In the genomic region with DNA sequence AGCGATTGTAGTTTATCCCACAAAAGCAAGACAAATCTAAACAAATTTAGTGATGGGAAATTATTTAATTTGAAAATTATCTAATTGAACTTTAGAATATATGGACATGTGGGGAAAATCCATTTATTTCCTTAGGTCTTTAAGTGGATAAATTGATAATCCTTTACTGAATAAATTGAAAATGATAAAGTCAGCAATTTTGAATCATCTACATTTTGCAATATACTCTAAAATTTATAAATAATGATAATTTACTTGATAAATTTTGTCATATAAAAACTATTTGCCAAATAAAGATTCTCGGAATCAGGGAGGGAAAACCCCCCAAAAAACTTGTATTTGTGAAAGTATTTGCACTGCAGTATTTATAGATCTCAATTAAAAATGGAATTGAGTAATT, we compare ENCODE assay signal across 3 cellular contexts.
TF ChIP-seq lines count a peak whose summit lies in the region.

No MANE protein-coding gene starts in this region.

TF ChIP-seq in A549, 52 proteins besides CTCF, POLR2A, EP300 and RAD21:
- peak; percentile 32 for TF ChIP-seq MAFK (IDR thresholded peaks at IDR 0.05; ENCODE audit: partially characterized antibody)
- no peak for TF ChIP-seq HOXB5 (CRISPR knock-in tag; IDR thresholded peaks at IDR 0.05)
- TF ChIP-seq, protein P1, sequence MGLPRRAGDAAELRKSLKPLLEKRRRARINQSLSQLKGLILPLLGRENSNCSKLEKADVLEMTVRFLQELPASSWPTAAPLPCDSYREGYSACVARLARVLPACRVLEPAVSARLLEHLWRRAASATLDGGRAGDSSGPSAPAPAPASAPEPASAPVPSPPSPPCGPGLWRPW (IDR thresholded peaks at IDR 0.05) = no peak
- TF ChIP-seq ZNF302 (CRISPR knock-in tag; IDR thresholded peaks at IDR 0.05) = no peak
TF ChIP-seq in A549: peak in this region for 1.

TF ChIP-seq in IMR-90, 13 proteins besides CTCF, POLR2A, EP300 and RAD21:
- TF ChIP-seq, protein P2, sequence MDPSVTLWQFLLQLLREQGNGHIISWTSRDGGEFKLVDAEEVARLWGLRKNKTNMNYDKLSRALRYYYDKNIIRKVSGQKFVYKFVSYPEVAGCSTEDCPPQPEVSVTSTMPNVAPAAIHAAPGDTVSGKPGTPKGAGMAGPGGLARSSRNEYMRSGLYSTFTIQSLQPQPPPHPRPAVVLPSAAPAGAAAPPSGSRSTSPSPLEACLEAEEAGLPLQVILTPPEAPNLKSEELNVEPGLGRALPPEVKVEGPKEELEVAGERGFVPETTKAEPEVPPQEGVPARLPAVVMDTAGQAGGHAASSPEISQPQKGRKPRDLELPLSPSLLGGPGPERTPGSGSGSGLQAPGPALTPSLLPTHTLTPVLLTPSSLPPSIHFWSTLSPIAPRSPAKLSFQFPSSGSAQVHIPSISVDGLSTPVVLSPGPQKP (IDR thresholded peaks at IDR 0.05; ENCODE audit: borderline replicate concordance, low read depth, low read length) = no peak
- peak; percentile 47; the same call in 1 of the 2 replicates for TF ChIP-seq MAFK (IDR thresholded peaks at IDR 0.05; ENCODE audit: low read depth, low read length)
- no peak for TF ChIP-seq FOS (IDR thresholded peaks at IDR 0.05; ENCODE audit: low read depth, low read length)
- TF ChIP-seq MXI1 (IDR thresholded peaks at IDR 0.05; ENCODE audit: borderline replicate concordance, low read depth, low read length) = no peak

TF ChIP-seq in K562, 482 proteins besides CTCF, POLR2A, EP300 and RAD21:
- TF ChIP-seq NR2C1 (IDR thresholded peaks at IDR 0.05) = no peak
- TF ChIP-seq NR2C1 (tag; IDR thresholded peaks at IDR 0.05) = no peak
- no peak for TF ChIP-seq NFIX (CRISPR knock-in tag; IDR thresholded peaks at IDR 0.05; ENCODE audit: low read depth)
- TF ChIP-seq C11orf30 (IDR thresholded peaks at IDR 0.05; ENCODE audit: low read depth) = peak; percentile 23; the same call in 1 of the 2 replicates
- no peak for TF ChIP-seq MTA2 (IDR thresholded peaks at IDR 0.05; ENCODE audit: low read depth)
- TF ChIP-seq, protein P3, sequence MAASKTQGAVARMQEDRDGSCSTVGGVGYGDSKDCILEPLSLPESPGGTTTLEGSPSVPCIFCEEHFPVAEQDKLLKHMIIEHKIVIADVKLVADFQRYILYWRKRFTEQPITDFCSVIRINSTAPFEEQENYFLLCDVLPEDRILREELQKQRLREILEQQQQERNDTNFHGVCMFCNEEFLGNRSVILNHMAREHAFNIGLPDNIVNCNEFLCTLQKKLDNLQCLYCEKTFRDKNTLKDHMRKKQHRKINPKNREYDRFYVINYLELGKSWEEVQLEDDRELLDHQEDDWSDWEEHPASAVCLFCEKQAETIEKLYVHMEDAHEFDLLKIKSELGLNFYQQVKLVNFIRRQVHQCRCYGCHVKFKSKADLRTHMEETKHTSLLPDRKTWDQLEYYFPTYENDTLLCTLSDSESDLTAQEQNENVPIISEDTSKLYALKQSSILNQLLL (CRISPR knock-in tag; IDR thresholded peaks at IDR 0.05; ENCODE audit: borderline replicate concordance) = no peak
- TF ChIP-seq NFE2L1 (tag; IDR thresholded peaks at IDR 0.05; ENCODE audit: borderline replicate concordance, low read depth) = no peak
- no peak for TF ChIP-seq BCL6 (CRISPR knock-in tag; IDR thresholded peaks at IDR 0.05)
- TF ChIP-seq, protein P4, sequence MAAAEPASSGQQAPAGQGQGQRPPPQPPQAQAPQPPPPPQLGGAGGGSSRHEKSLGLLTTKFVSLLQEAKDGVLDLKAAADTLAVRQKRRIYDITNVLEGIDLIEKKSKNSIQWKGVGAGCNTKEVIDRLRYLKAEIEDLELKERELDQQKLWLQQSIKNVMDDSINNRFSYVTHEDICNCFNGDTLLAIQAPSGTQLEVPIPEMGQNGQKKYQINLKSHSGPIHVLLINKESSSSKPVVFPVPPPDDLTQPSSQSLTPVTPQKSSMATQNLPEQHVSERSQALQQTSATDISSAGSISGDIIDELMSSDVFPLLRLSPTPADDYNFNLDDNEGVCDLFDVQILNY (CRISPR knock-in tag; IDR thresholded peaks at IDR 0.05) = no peak
- TF ChIP-seq DNMT1 (IDR thresholded peaks at IDR 0.05) = no peak
- TF ChIP-seq LARP7 (IDR thresholded peaks at IDR 0.05) = no peak
- TF ChIP-seq MCM7 (IDR thresholded peaks at IDR 0.05) = no peak
- TF ChIP-seq RFX5 (IDR thresholded peaks at IDR 0.05; ENCODE audit: low read depth, low read length) = no peak
- no peak for TF ChIP-seq HDGF (IDR thresholded peaks at IDR 0.05)
- TF ChIP-seq ZNF316 (IDR thresholded peaks at IDR 0.05) = peak; percentile 40
- TF ChIP-seq, protein P5, sequence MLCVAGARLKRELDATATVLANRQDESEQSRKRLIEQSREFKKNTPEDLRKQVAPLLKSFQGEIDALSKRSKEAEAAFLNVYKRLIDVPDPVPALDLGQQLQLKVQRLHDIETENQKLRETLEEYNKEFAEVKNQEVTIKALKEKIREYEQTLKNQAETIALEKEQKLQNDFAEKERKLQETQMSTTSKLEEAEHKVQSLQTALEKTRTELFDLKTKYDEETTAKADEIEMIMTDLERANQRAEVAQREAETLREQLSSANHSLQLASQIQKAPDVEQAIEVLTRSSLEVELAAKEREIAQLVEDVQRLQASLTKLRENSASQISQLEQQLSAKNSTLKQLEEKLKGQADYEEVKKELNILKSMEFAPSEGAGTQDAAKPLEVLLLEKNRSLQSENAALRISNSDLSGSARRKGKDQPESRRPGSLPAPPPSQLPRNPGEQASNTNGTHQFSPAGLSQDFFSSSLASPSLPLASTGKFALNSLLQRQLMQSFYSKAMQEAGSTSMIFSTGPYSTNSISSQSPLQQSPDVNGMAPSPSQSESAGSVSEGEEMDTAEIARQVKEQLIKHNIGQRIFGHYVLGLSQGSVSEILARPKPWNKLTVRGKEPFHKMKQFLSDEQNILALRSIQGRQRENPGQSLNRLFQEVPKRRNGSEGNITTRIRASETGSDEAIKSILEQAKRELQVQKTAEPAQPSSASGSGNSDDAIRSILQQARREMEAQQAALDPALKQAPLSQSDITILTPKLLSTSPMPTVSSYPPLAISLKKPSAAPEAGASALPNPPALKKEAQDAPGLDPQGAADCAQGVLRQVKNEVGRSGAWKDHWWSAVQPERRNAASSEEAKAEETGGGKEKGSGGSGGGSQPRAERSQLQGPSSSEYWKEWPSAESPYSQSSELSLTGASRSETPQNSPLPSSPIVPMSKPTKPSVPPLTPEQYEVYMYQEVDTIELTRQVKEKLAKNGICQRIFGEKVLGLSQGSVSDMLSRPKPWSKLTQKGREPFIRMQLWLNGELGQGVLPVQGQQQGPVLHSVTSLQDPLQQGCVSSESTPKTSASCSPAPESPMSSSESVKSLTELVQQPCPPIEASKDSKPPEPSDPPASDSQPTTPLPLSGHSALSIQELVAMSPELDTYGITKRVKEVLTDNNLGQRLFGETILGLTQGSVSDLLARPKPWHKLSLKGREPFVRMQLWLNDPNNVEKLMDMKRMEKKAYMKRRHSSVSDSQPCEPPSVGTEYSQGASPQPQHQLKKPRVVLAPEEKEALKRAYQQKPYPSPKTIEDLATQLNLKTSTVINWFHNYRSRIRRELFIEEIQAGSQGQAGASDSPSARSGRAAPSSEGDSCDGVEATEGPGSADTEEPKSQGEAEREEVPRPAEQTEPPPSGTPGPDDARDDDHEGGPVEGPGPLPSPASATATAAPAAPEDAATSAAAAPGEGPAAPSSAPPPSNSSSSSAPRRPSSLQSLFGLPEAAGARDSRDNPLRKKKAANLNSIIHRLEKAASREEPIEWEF (CRISPR knock-in tag; IDR thresholded peaks at IDR 0.05) = no peak
